Comparison of ENCODE assay signal across 8 cellular contexts in genomic region chr22:49962012-49962750, GRCh38. TPM values are rescaled to one million over a fixed set of nuclear protein-coding genes. Genes with fewer than 3 reads are reported as not detected.
DNase-seq lines count a peak whose midpoint lies in the region; ATAC-seq and TF ChIP-seq lines count a peak whose summit lies in the region.

No MANE protein-coding gene starts in this region.

- peak; percentile 76 to 91 (median 87) for DNase-seq in Peyer's patch
- DNase-seq in activated T-cell treated with anti-CD3 and anti-CD28 coated beads, Interleukin-2, amount 50 U/mL, for 48 hours, result peak; percentile 91 to 93
- peak; percentile 80 to 81 for DNase-seq in stimulated activated CD8-positive, alpha-beta memory T cell treated with anti-CD3 and anti-CD28 coated beads, Interleukin-2, amount 100 ng/mL, for 48 hours (ENCODE audit: low read depth in 2 of 2)

- H3K4me1 ChIP-seq in Peyer's patch, result peaks cover 3 to 64% (median 41%) of the 10 kb centered on the region in 4 donors
- peaks cover 0 to 22% of the 10 kb centered on the region in 2 donors for H3K4me1 ChIP-seq in esophagus (ENCODE audit: control insufficient read depth in 2 of 2, insufficient read depth in 2 of 2, low read length in 1 of 2)
- peaks cover 74% of the 10 kb centered on the region for H3K4me1 ChIP-seq in mucosa of stomach (ENCODE audit: control insufficient read depth, insufficient read depth, low read length)

- peak overlapping the region; percentile 93 for H3K9ac ChIP-seq in mucosa of stomach (ENCODE audit: low read length)

- H3K9me3 ChIP-seq in Peyer's patch (peaks cover 0 to 3% (median 0%) of the 10 kb centered on the region in 4 donors), esophagus (ENCODE audit: control insufficient read depth in 2 of 2, insufficient read depth in 1 of 2, low read depth in 1 of 2, low read length in 1 of 2) (no peaks in the 10 kb centered on the region), mucosa of stomach (ENCODE audit: control insufficient read depth, low read length) (no peaks in the 10 kb centered on the region)

- no peaks in the 10 kb centered on the region for H3K27me3 ChIP-seq in Peyer's patch
- H3K27me3 ChIP-seq in esophagus (ENCODE audit: control insufficient read depth in 1 of 2, insufficient read depth in 2 of 2, low read length in 2 of 2), result no peaks in the 10 kb centered on the region
- H3K27me3 ChIP-seq in mucosa of stomach (ENCODE audit: control insufficient read depth, insufficient read depth, low read length), result no peaks in the 10 kb centered on the region

- 1 to 6% methylated on average over 44 to 68 of the region's 70 CpGs for WGBS in esophagus, 2 donors

- no peak for TF ChIP-seq CTCF in C4-2B (conservative IDR thresholded peaks at IDR 0.05)
- TF ChIP-seq CTCF in Peyer's patch (IDR thresholded peaks at IDR 0.05), result peak in 1 of 6 experiments; percentile 23

- peak in 1 of 2 donors; percentile 59 for TF ChIP-seq POLR2A in Peyer's patch (IDR thresholded peaks at IDR 0.05)

- H3K27ac ChIP-seq in C4-2B (peak overlapping the region; percentile 98), Peyer's patch (peak overlapping the region; percentile 86 to 99 (median 98)), esophagus (ENCODE audit: low read depth in 2 of 2, low read length in 1 of 2) (peak overlapping the region; percentile 98 to 99)

- ATAC-seq in HG02798 (IDR thresholded peaks at IDR 0.05; ENCODE audit: poor library complexity, unreplicated experiment), result peak; percentile 21
- no peak for ATAC-seq in HG02678 (IDR thresholded peaks at IDR 0.05; ENCODE audit: unreplicated experiment)

- peaks cover 0 to 40% (median 0%) of the 10 kb centered on the region in 3 donors for H3K36me3 ChIP-seq in Peyer's patch
- H3K36me3 ChIP-seq in esophagus (ENCODE audit: control insufficient read depth in 2 of 2, insufficient read depth in 2 of 2, low read length in 1 of 2), result peaks cover 10 to 31% of the 10 kb centered on the region in 2 donors
- H3K36me3 ChIP-seq in mucosa of stomach (ENCODE audit: control insufficient read depth, insufficient read depth, low read length), result peaks cover 13% of the 10 kb centered on the region

- peak overlapping the region; percentile 65 to 100 (median 98) for H3K4me3 ChIP-seq in Peyer's patch
- H3K4me3 ChIP-seq in esophagus (ENCODE audit: low read depth in 1 of 2, low read length in 2 of 2), result peak overlapping the region; percentile 87 to 97
- peak overlapping the region; percentile 95 for H3K4me3 ChIP-seq in mucosa of stomach (ENCODE audit: low read length)

RNA-seq across cellular contexts. Expression of gene PIM3, which starts 1.6 kb away (rescaled TPM):
- 100 to 1,000 TPM in 2 of 4 donors, 10 to 100 TPM in 2; 66.2 to 142 (median 105) TPM for total RNA-seq in Peyer's patch
- polyA plus RNA-seq in esophagus, result 10 to 100 TPM; 33.8 to 43.4 TPM

RNA-seq across cellular contexts. Expression of gene CRELD2, which starts 43.7 kb away (rescaled TPM):
- 10 to 100 TPM; 33.3 to 52.0 (median 41.1) TPM for total RNA-seq in Peyer's patch
- 10 to 100 TPM; 16.1 to 31.2 TPM for polyA plus RNA-seq in esophagus

RNA-seq across cellular contexts. Expression of gene ALG12, which starts 43.9 kb away (rescaled TPM):
- 10 to 100 TPM; 17.3 to 25.5 (median 22.1) TPM for total RNA-seq in Peyer's patch
- 1 to 10 TPM; 8.6 TPM for polyA plus RNA-seq in esophagus

RNA-seq across cellular contexts. Expression of gene IL17REL, which starts 50.4 kb away (rescaled TPM):
- total RNA-seq in Peyer's patch, result 1 to 10 TPM in 3 of 4 donors, not detected in 1; 1.1 to 2.3 (median 1.2) TPM
- not detected for polyA plus RNA-seq in esophagus
